Comparison of ENCODE assay signal across 27 cellular contexts in genomic region chr20:64144144-64144912, GRCh38. TPM values are rescaled to one million over a fixed set of nuclear protein-coding genes. Genes with fewer than 3 reads are reported as not detected.
A peak's percentile ranks its signal among the peaks of the same experiment; 100 is the strongest.
DNase-seq lines count a peak whose midpoint lies in the region; ATAC-seq and TF ChIP-seq lines count a peak whose summit lies in the region.
"Had no signal": no experiment of that assay in that cellular context is flagged by ENCODE, and none has a peak within 500 bp of the region (broad histone marks: within the 10 kb centered on the region; RNA-seq: fewer than 3 reads in every experiment).

No MANE protein-coding gene starts in this region.

- H3K4me1 ChIP-seq in right cardiac atrium (ENCODE audit: control insufficient read depth, insufficient read depth, low read length) (no peaks in the 10 kb centered on the region), trophoblast cell (ENCODE audit: control insufficient read depth in 1 of 2, insufficient read depth in 2 of 2, low read length in 2 of 2) (no peaks in the 10 kb centered on the region), testis (no peaks in the 10 kb centered on the region)
- H3K4me1 ChIP-seq: A549 had no signal

- H3K79me2 ChIP-seq in trophoblast cell (ENCODE audit: control insufficient read depth, insufficient read depth, low read length, poor library complexity) = no peaks in the 10 kb centered on the region

- H2AK5ac ChIP-seq in trophoblast cell (ENCODE audit: low read length) = no peak overlapping the region

- H2BK120ac ChIP-seq in trophoblast cell (ENCODE audit: insufficient read depth, low read length, poor library complexity) = no peak overlapping the region

- H3K14ac ChIP-seq in trophoblast cell (ENCODE audit: low read length) = no peak overlapping the region

- H3K36me3 Mint-ChIP-seq in glutamatergic neuron (ENCODE audit: unreplicated experiment) = peaks cover 7% of the 10 kb centered on the region

- H3K4me2 ChIP-seq in trophoblast cell (ENCODE audit: low read length) = no peak overlapping the region
- H3K4me2 ChIP-seq: A549 had no signal

- H3K4me3 ChIP-seq in right cardiac atrium (ENCODE audit: low read length) (no peak overlapping the region), trophoblast cell (ENCODE audit: low read depth, low read length) (no peak overlapping the region), testis (no peak overlapping the region)
- H3K4me3 ChIP-seq: A549 had no signal

- 87% methylated on average over 8 of the region's 8 CpGs for WGBS in right cardiac atrium
- WGBS in trophoblast cell (ENCODE audit: extremely low coverage, insufficient coverage, insufficient read length) = no CpG with 5 or more reads among the region's 8 CpGs
- 89 to 97% methylated on average over 8 of the region's 8 CpGs for WGBS in testis, 2 donors

- H4K8ac ChIP-seq in trophoblast cell (ENCODE audit: low read depth, low read length) = no peak overlapping the region

- no peak overlapping the region for H2BK5ac ChIP-seq in trophoblast cell (ENCODE audit: low read depth, low read length, poor library complexity)

- H2BK12ac ChIP-seq in trophoblast cell (ENCODE audit: low read length) = no peak overlapping the region

- intact Hi-C loops in right cardiac atrium (cut with DNase I) (no loop called here), Right ventricle myocardium superior (cut with DNase I) (no loop called here), testis (cut with DNase I; ENCODE audit: low total_unique reads) (no loop called here)

- H2AFZ ChIP-seq in trophoblast cell (ENCODE audit: insufficient read depth, low read length, poor library complexity) = no peak overlapping the region

- no peak overlapping the region for H3K4me3 Mint-ChIP-seq in glutamatergic neuron (ENCODE audit: unreplicated experiment)
- H3K4me3 Mint-ChIP-seq: CD4-positive, alpha-beta T cell had no signal

- TF ChIP-seq CTCF in glutamatergic neuron (IDR thresholded peaks at IDR 0.05; ENCODE audit: partially characterized antibody, unreplicated experiment) (no peak), testis (IDR thresholded peaks at IDR 0.05) (no peak)

- no peak overlapping the region for H4K91ac ChIP-seq in trophoblast cell (ENCODE audit: low read depth, low read length)

- no peaks in the 10 kb centered on the region for H3K27me3 ChIP-seq in right cardiac atrium (ENCODE audit: control insufficient read depth, insufficient read depth)
- H3K27me3 ChIP-seq in trophoblast cell (ENCODE audit: insufficient read depth, low read length) = no peaks in the 10 kb centered on the region
- H3K27me3 ChIP-seq in testis = no peaks in the 10 kb centered on the region
- H3K27me3 ChIP-seq: BLaER1 treated with 17β-estradiol and CSF1 and Interleukin-3, amounts not matched to agents 10 nM and 100 nM had no signal

- H3K79me1 ChIP-seq in trophoblast cell (ENCODE audit: low read length) = no peaks in the 10 kb centered on the region

- no peak overlapping the region for H3K27ac ChIP-seq in right cardiac atrium (ENCODE audit: low read length)
- H3K27ac ChIP-seq in trophoblast cell (ENCODE audit: low read depth, low read length) = no peak overlapping the region
- no peak overlapping the region for H3K27ac ChIP-seq in testis
- H3K27ac ChIP-seq: A549 had no signal

- H3K36me3 ChIP-seq in trophoblast cell (ENCODE audit: control insufficient read depth in 1 of 2, insufficient read depth in 2 of 2, low read length in 2 of 2) (no peaks in the 10 kb centered on the region), testis (ENCODE audit: low read depth, missing control alignments) (no peaks in the 10 kb centered on the region)
- H3K36me3 ChIP-seq: BLaER1 treated with 17β-estradiol and CSF1 and Interleukin-3, amounts not matched to agents 10 nM and 100 nM had no signal

- H3K9me3 ChIP-seq in right cardiac atrium (ENCODE audit: control insufficient read depth, low read length) = peaks cover 2% of the 10 kb centered on the region
- peaks cover 12% of the 10 kb centered on the region for H3K9me3 ChIP-seq in trophoblast cell (ENCODE audit: insufficient read depth, low read depth, low read length)
- no peaks in the 10 kb centered on the region for H3K9me3 ChIP-seq in testis

- no peak overlapping the region for H3K9ac ChIP-seq in trophoblast cell (ENCODE audit: low read length)
- H3K9ac ChIP-seq: BLaER1 treated with 17β-estradiol and CSF1 and Interleukin-3, amounts not matched to agents 10 nM and 100 nM had no signal

- peak overlapping the region; percentile 10 for H3K23ac ChIP-seq in trophoblast cell (ENCODE audit: low read length)

- no peak overlapping the region for H3K4ac ChIP-seq in trophoblast cell (ENCODE audit: low read depth, low read length)

- peaks cover 19% of the 10 kb centered on the region for H3K9me3 Mint-ChIP-seq in glutamatergic neuron (ENCODE audit: unreplicated experiment)

- H3K27ac Mint-ChIP-seq in glutamatergic neuron (ENCODE audit: unreplicated experiment) = peak overlapping the region; percentile 44
- H3K27ac Mint-ChIP-seq: CD4-positive, alpha-beta T cell had no signal

- H3K4me1 Mint-ChIP-seq in glutamatergic neuron (ENCODE audit: low read depth, unreplicated experiment) = peaks cover 32% of the 10 kb centered on the region

- ATAC-seq in right cardiac atrium = no peak
- no peak for ATAC-seq in Right ventricle myocardium superior (ENCODE audit: poor library complexity)
- ATAC-seq: A549, HCT116, PC-3 had no signal

- TF ChIP-seq POLR2A in testis (IDR thresholded peaks at IDR 0.05) = no peak

- H3K18ac ChIP-seq in trophoblast cell (ENCODE audit: low read length) = no peak overlapping the region

- peaks cover 9% of the 10 kb centered on the region for H3K27me3 Mint-ChIP-seq in glutamatergic neuron (ENCODE audit: unreplicated experiment)

- DNase-seq in right cardiac atrium (peak in 2 of 3 donors; percentile 6 to 10), Right ventricle myocardium superior (no peak), glutamatergic neuron (no peak), trophoblast cell (no peak), ureter (ENCODE audit: low spot score) (peak; percentile 9), GF-D8 (lab: John Stamatoyannopoulos, UW) (no peak), hippocampal formation (lab: John Stamatoyannopoulos, UW) (no peak), testis (no peak)
- DNase-seq: AML-193; CD4-positive, alpha-beta T cell; COR-L47; EL; IMR-90; KG1; MM.1S; NCI-H2029; NCI-H446 treated with DMSO at 0.1 percent for 48 hours; NCI-H526; NCI-H82; NK-92 treated with Interleukin-12 subunit alpha and Interleukin-12 subunit beta, amount 100 ng/mL, for 24 hours; PC-3; SHP77 had no signal

- no peak overlapping the region for H4K12ac ChIP-seq in trophoblast cell (ENCODE audit: low read depth, low read length)

RNA-seq across cellular contexts. Expression of gene MYT1, which starts 19.9 kb away (rescaled TPM):
- total RNA-seq in right cardiac atrium (1 to 10 TPM in 3 of 4 donors, under 1 TPM in 1; 0.31 to 1.5 (median 1.3) TPM), Right ventricle myocardium superior (0.40 TPM), glutamatergic neuron (ENCODE audit: unreplicated experiment) (159 TPM), ureter (0.18 TPM), testis (10 to 100 TPM in 1 of 2 donors, 1 to 10 TPM in 1; 1.7 to 22.2 TPM)
- polyA plus RNA-seq in right cardiac atrium (0.57 TPM), testis (ENCODE audit: insufficient read depth, low read depth, low replicate concordance) (2.9 TPM)
- 0.05 and 0.14 TPM in 2 replicates for polyA plus RNA-seq in trophoblast cell (2013)
- total RNA-seq: IMR-90 had no signal
- polyA plus RNA-seq: IMR-90 had no signal

RNA-seq across cellular contexts. Expression of gene NPBWR2, which starts 37.0 kb away (rescaled TPM):
- total RNA-seq in right cardiac atrium (not detected), Right ventricle myocardium superior (not detected), glutamatergic neuron (ENCODE audit: unreplicated experiment) (not detected), ureter (not detected), testis (under 1 TPM in 1 of 2 donors, not detected in 1; 0.19 TPM)
- polyA plus RNA-seq in right cardiac atrium (not detected), testis (ENCODE audit: insufficient read depth, low read depth, low replicate concordance) (not detected)
- polyA plus RNA-seq in trophoblast cell (2013) = not detected in 2 replicates
- total RNA-seq: H1, IMR-90, PC-3, SK-MEL-5 had no signal
- polyA plus RNA-seq: A549, H1, IMR-90 had no signal

Comparison
In these comparisons a context has a peak if more than half of its experiments do, and no peak if none do; other contexts are left out.
1. DNase-seq: peak in right cardiac atrium (2 of 3) and ureter (single experiment); none in Right ventricle myocardium superior (single experiment), glutamatergic neuron (single experiment), trophoblast cell (0 of 2), GF-D8 (single experiment), hippocampal formation (0 of 2) and testis (single experiment).